ENCODE assay signal across 26 cellular contexts in the genomic region with DNA sequence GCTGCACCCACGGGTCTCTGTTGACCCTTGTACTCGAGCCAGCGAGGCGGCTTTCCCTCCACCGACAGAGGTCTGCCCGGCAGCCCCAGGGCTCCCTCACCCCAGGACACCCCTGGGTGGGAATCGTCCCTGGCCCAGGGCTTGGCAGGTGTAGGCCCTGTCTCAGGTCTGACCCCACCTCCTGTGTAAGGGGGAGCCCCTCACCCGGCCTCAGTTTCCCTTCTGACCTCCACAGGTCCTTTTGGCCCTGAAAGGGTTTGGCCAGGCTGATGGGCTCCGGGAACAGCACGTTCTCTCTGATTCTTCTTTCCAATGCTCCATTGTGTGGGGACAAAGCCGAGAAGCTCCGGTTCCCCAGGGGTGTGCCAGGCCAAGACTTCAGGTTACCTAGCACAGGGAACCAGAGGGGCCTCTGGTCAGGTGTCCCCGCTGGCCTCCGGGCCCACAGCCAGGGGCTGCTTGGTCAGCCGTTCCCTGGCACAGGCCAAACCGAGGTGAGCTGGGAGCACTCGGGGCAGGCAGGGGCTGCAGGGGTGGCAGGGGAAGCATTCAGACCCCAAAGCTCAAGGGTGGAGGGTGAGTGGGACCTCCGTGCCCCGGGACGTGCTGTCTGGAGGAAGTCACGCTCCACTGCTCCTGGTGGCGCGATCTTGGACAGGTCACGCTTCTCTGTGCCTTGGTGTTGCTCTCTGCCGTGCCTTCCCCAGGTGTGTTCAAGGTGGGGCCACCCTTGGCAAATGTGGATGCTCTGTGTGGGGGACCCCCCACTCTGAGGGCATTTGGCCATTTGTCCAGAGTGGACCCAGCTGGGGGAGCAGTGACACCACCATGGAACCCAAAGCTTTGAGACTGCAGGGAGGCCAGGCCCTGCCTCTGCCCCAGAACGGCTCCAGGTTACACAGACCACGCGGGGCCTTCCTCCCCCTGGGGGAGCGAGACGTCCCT. TPM values are rescaled to one million over a fixed set of nuclear protein-coding genes. Genes with fewer than 3 reads are reported as not detected.
A peak's percentile ranks its signal among the peaks of the same experiment; 100 is the strongest.
DNase-seq lines count a peak whose midpoint lies in the region; ATAC-seq, FAIRE-seq and TF ChIP-seq lines count a peak whose summit lies in the region.
"Had no signal": no experiment of that assay in that cellular context is flagged by ENCODE, and none has a peak within 500 bp of the region (broad histone marks: within the 10 kb centered on the region; RNA-seq: fewer than 3 reads in every experiment).

No MANE protein-coding gene starts in this region.

- H3K23ac ChIP-seq in mesenchymal stem cell (ENCODE audit: low read length in 2 of 2), result no peak overlapping the region

- H3K18ac ChIP-seq in mesenchymal stem cell (ENCODE audit: low read depth in 1 of 2, low read length in 2 of 2), result no peak overlapping the region

- intact Hi-C loops in left ventricle myocardium inferior (cut with micrococcal nuclease) (no loop called here), HepG2 (cut with micrococcal nuclease; ENCODE audit: unreplicated experiment) (no loop called here), PC-3 (cut with micrococcal nuclease) (no loop called here)

- no peak for TF ChIP-seq POLR2A in HepG2 (IDR thresholded peaks at IDR 0.05; ENCODE audit: insufficient read depth in 1 of 2, low read depth in 2 of 2, low read length in 2 of 2)

- H3K9ac ChIP-seq in HepG2 (ENCODE audit: insufficient read depth, low read depth, low read length) (no peak overlapping the region), PC-3 (ENCODE audit: low read length) (no peak overlapping the region), mesenchymal stem cell (ENCODE audit: low read length) (no peak overlapping the region)
- H3K9ac ChIP-seq: GM23248 had no signal

- H2BK12ac ChIP-seq in mesenchymal stem cell (ENCODE audit: low read length in 2 of 2), result no peak overlapping the region

- DNase-seq in left ventricle myocardium inferior, result peak; percentile 12
- no peak for DNase-seq in right atrium auricular region (ENCODE audit: low spot score)
- DNase-seq in WERI-Rb-1, result no peak
- no peak for DNase-seq in HepG2 (ENCODE audit: low spot score)
- no peak for DNase-seq in urothelium cell line (ENCODE audit: low spot score)
- DNase-seq in PC-3, result no peak
- DNase-seq in NCI-H146 treated with DMSO at 0.1 percent for 48 hours (lab: John Stamatoyannopoulos, UW; ENCODE audit: unreplicated experiment), result no peak
- no peak for DNase-seq in mesenchymal stem cell
- DNase-seq: 8988T; ACHN; BE2C; CD4-positive, CD25-positive, alpha-beta regulatory T cell; GM23248; HFFc6; Karpas-422; NCI-H1092 treated with DMSO at 0.1 percent for 48 hours; NCI-H1436; NCI-H187 treated with DMSO at 0.1 percent for 48 hours; NCI-H524 treated with DMSO at 0.1 percent for 48 hours; NCI-H82; RPMI8226; SHP77 treated with DMSO at 0.1 percent for 48 hours had no signal

- H3K4me3 ChIP-seq in left ventricle myocardium inferior (no peak overlapping the region), right atrium auricular region (no peak overlapping the region), WERI-Rb-1 (ENCODE audit: low read depth, low read length) (no peak overlapping the region), HepG2 (replicated peaks in 1 of 3; ENCODE audit: insufficient read depth in 1 of 3, low read depth in 2 of 3, low read length in 3 of 3) (peak overlapping the region in 1 of 3 experiments; percentile 63; a peak in 1 of 6 replicates), PC-3 (ENCODE audit: low read length) (no peak overlapping the region), mesenchymal stem cell (ENCODE audit: insufficient read depth in 1 of 2, low read depth in 1 of 2, low read length in 2 of 2) (no peak overlapping the region)
- H3K4me3 ChIP-seq: GM23248, HAP-1 had no signal

- H3K27me3 ChIP-seq in left ventricle myocardium inferior (ENCODE audit: low read depth) (peaks cover 93% of the 10 kb centered on the region), right atrium auricular region (no peaks in the 10 kb centered on the region), WERI-Rb-1 (ENCODE audit: insufficient read depth, low read depth, severe bottlenecking) (no peaks in the 10 kb centered on the region), HepG2 (ENCODE audit: control insufficient read depth in 1 of 2, insufficient read depth in 2 of 2, low read length in 2 of 2) (peaks cover 11 to 72% of the 10 kb centered on the region in 2 experiments), PC-3 (ENCODE audit: low read length) (peaks cover 18% of the 10 kb centered on the region), mesenchymal stem cell (ENCODE audit: control insufficient read depth in 1 of 2, insufficient read depth in 1 of 2, low read length in 2 of 2) (peaks cover 60 to 97% of the 10 kb centered on the region in 2 experiments)

- TF ChIP-seq RAD21 in HepG2 (CRISPR knock-in tag; IDR thresholded peaks at IDR 0.05), result no peak

- BruUV-seq in HepG2 (replicated peaks; lab: Mats Ljungman, UMichigan), result no TSS peak
- no TSS peak for BruUV-seq in PC-3 (replicated peaks; lab: Mats Ljungman, UMichigan)

- no peak overlapping the region for H3K4ac ChIP-seq in mesenchymal stem cell (ENCODE audit: low read depth in 1 of 2, low read length in 2 of 2)

- no peak for TF ChIP-seq EP300 in HepG2 (IDR thresholded peaks at IDR 0.05; ENCODE audit: low read depth in 2 of 2, low read length in 2 of 2)
- TF ChIP-seq EP300 in HepG2 (CRISPR knock-in tag; IDR thresholded peaks at IDR 0.05; ENCODE audit: borderline replicate concordance), result no peak

- H3K9me2 ChIP-seq in PC-3 (replicated peaks; ENCODE audit: low read length), result no peaks in the 10 kb centered on the region

- H3F3A ChIP-seq in PC-3 (ENCODE audit: low read length, unreplicated experiment), result no peaks in the 10 kb centered on the region

- no peak for FAIRE-seq in HepG2 (lab: Jason Lieb, UNC)
- peak; percentile 96 for FAIRE-seq in urothelium cell line (lab: Jason Lieb, UNC)
- FAIRE-seq: D721Med, GM18507 had no signal

- POLR2A ChIA-PET in HepG2 (lab: Yijun Ruan, JAX) (no interaction called here), PC-3 (lab: Charles Lee; ENCODE audit: unreplicated experiment) (no interaction called here)

- H3K27ac ChIP-seq in left ventricle myocardium inferior (replicated peaks) (no peak overlapping the region), right atrium auricular region (no peak overlapping the region), WERI-Rb-1 (peak overlapping the region; percentile 8; the same call in 1 of the 2 replicates), HepG2 (ENCODE audit: extremely low read length, insufficient read depth, low read length) (no peak overlapping the region), PC-3 (ENCODE audit: low read length) (no peak overlapping the region), mesenchymal stem cell (ENCODE audit: low read length, poor library complexity, severe bottlenecking) (no peak overlapping the region)
- H3K27ac ChIP-seq: GM23248 had no signal

- no peak overlapping the region for H2BK15ac ChIP-seq in mesenchymal stem cell (ENCODE audit: low read depth, poor library complexity, severe bottlenecking)

- H3K4me2 ChIP-seq in HepG2 (ENCODE audit: low read depth, low read length) (peak overlapping the region; percentile 75), PC-3 (ENCODE audit: low read length) (no peak overlapping the region), mesenchymal stem cell (ENCODE audit: low read length, poor library complexity, severe bottlenecking) (no peak overlapping the region)

- H2AFZ ChIP-seq in HepG2 (ENCODE audit: low read length) (no peak overlapping the region), PC-3 (ENCODE audit: low read length) (no peak overlapping the region), mesenchymal stem cell (ENCODE audit: low read depth, low read length) (no peak overlapping the region)
- H2AFZ ChIP-seq: GM23248 had no signal

- no peaks in the 10 kb centered on the region for H3K36me3 ChIP-seq in left ventricle myocardium inferior
- no peaks in the 10 kb centered on the region for H3K36me3 ChIP-seq in right atrium auricular region
- no peaks in the 10 kb centered on the region for H3K36me3 ChIP-seq in WERI-Rb-1
- no peaks in the 10 kb centered on the region for H3K36me3 ChIP-seq in HepG2 (replicated peaks in 1 of 2; ENCODE audit: control insufficient read depth in 1 of 2, insufficient read depth in 2 of 2, low read length in 2 of 2)
- H3K36me3 ChIP-seq in PC-3 (ENCODE audit: low read depth, low read length), result no peaks in the 10 kb centered on the region
- peaks cover 0 to 3% of the 10 kb centered on the region in 2 experiments for H3K36me3 ChIP-seq in mesenchymal stem cell (ENCODE audit: control insufficient read depth in 1 of 2, insufficient read depth in 2 of 2, low read depth in 1 of 2, low read length in 2 of 2)
- H3K36me3 ChIP-seq: BE2C, HAP-1 had no signal

- no peaks in the 10 kb centered on the region for H4K20me1 ChIP-seq in HepG2 (ENCODE audit: insufficient read depth, low read length)
- H4K20me1 ChIP-seq in PC-3 (ENCODE audit: low read length), result no peaks in the 10 kb centered on the region

- no peaks in the 10 kb centered on the region for H3K79me1 ChIP-seq in mesenchymal stem cell (replicated peaks; ENCODE audit: low read length, poor library complexity, severe bottlenecking)

- no peaks in the 10 kb centered on the region for H3K79me2 ChIP-seq in HepG2 (ENCODE audit: insufficient read depth, low read length)
- no peaks in the 10 kb centered on the region for H3K79me2 ChIP-seq in PC-3 (ENCODE audit: low read length)

- in situ Hi-C loops in HepG2 (cut with HindIII; ENCODE audit: extremely low pct_ligation_motif_present, low pct_unique_long_range_greater_than_20kb), result no loop called here

- TF ChIP-seq CTCF in left ventricle myocardium inferior (IDR thresholded peaks at IDR 0.05; ENCODE audit: borderline replicate concordance) (no peak), right atrium auricular region (IDR thresholded peaks at IDR 0.05) (no peak), WERI-Rb-1 (IDR thresholded peaks at IDR 0.05; ENCODE audit: low read depth, low read length) (no peak), HepG2 (CRISPR knock-in tag; IDR thresholded peaks at IDR 0.05) (no peak), PC-3 (conservative IDR thresholded peaks at IDR 0.05; ENCODE audit: low read depth, low read length) (no peak)

- H3K4me1 ChIP-seq in left ventricle myocardium inferior (peaks cover 29% of the 10 kb centered on the region), right atrium auricular region (peaks cover 0 to 25% of the 10 kb centered on the region in 2 donors), HepG2 (ENCODE audit: insufficient read depth, low read length) (peaks cover 52% of the 10 kb centered on the region), PC-3 (ENCODE audit: insufficient read depth, low read length) (no peaks in the 10 kb centered on the region; the same call in 1 of the 2 replicates), mesenchymal stem cell (ENCODE audit: control insufficient read depth, insufficient read depth, low read depth, low read length) (peaks cover 2% of the 10 kb centered on the region)
- H3K4me1 ChIP-seq: HAP-1 had no signal

- WGBS in HepG2 (ENCODE audit: low lambda C conversion rate), result 21% methylated on average over 11 of the region's 30 CpGs
- 88% methylated on average over 30 of the region's 30 CpGs for WGBS in mesenchymal stem cell

- no peak overlapping the region for H3K14ac ChIP-seq in mesenchymal stem cell (ENCODE audit: low read length in 2 of 2)

- no peak overlapping the region for H4K8ac ChIP-seq in mesenchymal stem cell (ENCODE audit: low read length)

- no peak overlapping the region for H2BK120ac ChIP-seq in mesenchymal stem cell (ENCODE audit: low read depth, low read length)

- ATAC-seq in HepG2, result peak; percentile 75
- ATAC-seq in PC-3, result no peak

- CTCF ChIA-PET in HepG2 (lab: Yijun Ruan, JAX; ENCODE audit: low intra/inter-chr PET ratio, low total read pairs) (no interaction called here), PC-3 (lab: Charles Lee) (no interaction called here)

- H3K9me3 ChIP-seq in left ventricle myocardium inferior (replicated peaks), result no peaks in the 10 kb centered on the region
- no peaks in the 10 kb centered on the region for H3K9me3 ChIP-seq in right atrium auricular region
- H3K9me3 ChIP-seq in WERI-Rb-1 (ENCODE audit: severe bottlenecking), result no peaks in the 10 kb centered on the region
- no peaks in the 10 kb centered on the region for H3K9me3 ChIP-seq in HepG2 (ENCODE audit: low read length)
- H3K9me3 ChIP-seq in PC-3 (ENCODE audit: low read length), result no peaks in the 10 kb centered on the region
- no peaks in the 10 kb centered on the region for H3K9me3 ChIP-seq in mesenchymal stem cell (ENCODE audit: control insufficient read depth, low read length)
- H3K9me3 ChIP-seq: BE2C, HAP-1 had no signal

- H4K91ac ChIP-seq in mesenchymal stem cell (ENCODE audit: low read length), result no peak overlapping the region

- no peak overlapping the region for H2BK5ac ChIP-seq in mesenchymal stem cell (ENCODE audit: low read depth, low read length, poor library complexity, severe bottlenecking)

- no peak overlapping the region for H2AK5ac ChIP-seq in mesenchymal stem cell (ENCODE audit: low read length, severe bottlenecking)

RNA-seq across cellular contexts. Expression of gene ELFN1, which starts 24.7 kb away (rescaled TPM):
- total RNA-seq in left ventricle myocardium inferior (10.5 TPM), right atrium auricular region (10 to 100 TPM in 1 of 2 donors, 1 to 10 TPM in 1; 6.5 to 15.3 TPM), HepG2 (2016; rRNA removed; fragmentation: Illumina TruSeq; extraction: Trizol) (0.13 and 0.18 TPM in 2 replicates), PC-3 (2014; rRNA removed) (0.69 and 0.75 TPM in 2 replicates)
- total RNA-seq in HepG2 (2016; cell fraction: cytosol; rRNA removed; fragmentation: Illumina TruSeq; extraction: Trizol; ENCODE audit: low read depth), result 0.10 TPM in 1 of 2 replicates, not detected in the other
- 0.21 and 0.28 TPM in 2 replicates for total RNA-seq in HepG2 (2016; cell fraction: insoluble cytoplasmic fraction; rRNA removed; fragmentation: Illumina TruSeq; extraction: Trizol)
- total RNA-seq in HepG2 (2016; cell fraction: membrane; rRNA removed; fragmentation: Illumina TruSeq; extraction: Trizol), result 0.10 and 0.12 TPM in 2 replicates
- total RNA-seq in HepG2 (2016; cell fraction: nucleus; rRNA removed; fragmentation: Illumina TruSeq; extraction: Trizol), result 0.13 and 0.19 TPM in 2 replicates
- 0.13 and 1.5 TPM in 2 replicates for polyA plus RNA-seq in HepG2 (2011; rRNA removed)
- 0.32 and 1.0 TPM in 2 replicates for polyA plus RNA-seq in HepG2 (2011; cell fraction: cytosol; rRNA removed)
- polyA plus RNA-seq in HepG2 (2011; cell fraction: nucleus; rRNA removed), result 0.48 and 1.6 TPM in 2 replicates
- 0.28 and 1.0 TPM in 2 replicates for polyA plus RNA-seq in HepG2 (2012)
- polyA plus RNA-seq in HepG2 (2016; cell fraction: cytosol; fragmentation: Illumina TruSeq; extraction: Trizol; ENCODE audit: low read depth), result 0.03 and 0.05 TPM in 2 replicates
- 0.22 and 0.29 TPM in 2 replicates for polyA plus RNA-seq in HepG2 (2016; cell fraction: insoluble cytoplasmic fraction; fragmentation: Illumina TruSeq; extraction: Trizol; ENCODE audit: low read depth)
- 0.09 and 0.12 TPM in 2 replicates for polyA plus RNA-seq in HepG2 (2016; cell fraction: membrane; fragmentation: Illumina TruSeq; extraction: Trizol; ENCODE audit: low read depth)
- 0.27 and 0.31 TPM in 2 replicates for polyA plus RNA-seq in HepG2 (2016; cell fraction: nucleus; fragmentation: Illumina TruSeq; extraction: Trizol; ENCODE audit: insufficient read depth, low read depth)
- 0.21 and 0.50 TPM in 2 replicates for polyA minus RNA-seq in HepG2 (2011; rRNA and poly(A)+ RNA removed; ENCODE audit: low replicate concordance)
- 0.18 and 1.1 TPM in 2 replicates for polyA minus RNA-seq in HepG2 (2011; cell fraction: cytosol; rRNA and poly(A)+ RNA removed)
- polyA minus RNA-seq in HepG2 (2011; cell fraction: nucleus; rRNA and poly(A)+ RNA removed), result 0.13 and 0.50 TPM in 2 replicates
- 0.04 TPM for polyA plus RNA-seq in mesenchymal stem cell (2013, experiment 1 of 2)
- polyA plus RNA-seq in mesenchymal stem cell (2013, experiment 2 of 2), result 0.05 TPM
- total RNA-seq: CD4-positive, CD25-positive, alpha-beta regulatory T cell; M059J had no signal
- polyA plus RNA-seq: CD4-positive, CD25-positive, alpha-beta regulatory T cell had no signal
